ENCODE assay signal across 11 cellular contexts in genomic region chr3:8445861-8446260, GRCh38. TPM values are rescaled to one million over a fixed set of nuclear protein-coding genes. Genes with fewer than 3 reads are reported as not detected.
DNase-seq lines count a peak whose midpoint lies in the region; TF ChIP-seq lines count a peak whose summit lies in the region.
"Had no signal": no experiment of that assay in that cellular context is flagged by ENCODE, and none has a peak within 500 bp of the region (broad histone marks: within the 10 kb centered on the region; RNA-seq: fewer than 3 reads in every experiment).

No MANE protein-coding gene starts in this region.

- no peak overlapping the region for H3K27ac ChIP-seq in RWPE1

- no peaks in the 10 kb centered on the region for H3K36me3 Mint-ChIP-seq in activated T-helper 1 cell treated with anti-CD3 and anti-CD28 coated beads, Interleukin-12 subunit alpha, Interleukin-12 subunit beta, Interleukin-2, Interleukin-4 antibody, amounts not matched to agents 30 ng/mL and 10 ng/mL and 1 ng/mL, durations not matched to agents 14 hours and 24 hours and 36 hours (ENCODE audit: low read depth)
- H3K36me3 Mint-ChIP-seq: activated naive CD8-positive, alpha-beta T cell treated with anti-CD3 and anti-CD28 coated beads, Interleukin-2, amount 10 ng/mL, durations not matched to agents 7 days and 5 days had no signal

- H3K4me3 ChIP-seq in fibroblast of mammary gland (ENCODE audit: control insufficient read depth, low read depth, low read length), result no peak overlapping the region

- peaks cover 1% of the 10 kb centered on the region for H3K27me3 Mint-ChIP-seq in activated T-helper 1 cell treated with anti-CD3 and anti-CD28 coated beads, Interleukin-12 subunit alpha, Interleukin-12 subunit beta, Interleukin-2, Interleukin-4 antibody, amounts not matched to agents 30 ng/mL and 10 ng/mL and 1 ng/mL, durations not matched to agents 14 hours and 24 hours and 36 hours (ENCODE audit: insufficient read depth)

- no peaks in the 10 kb centered on the region for H3K9me3 Mint-ChIP-seq in activated T-helper 1 cell treated with anti-CD3 and anti-CD28 coated beads, Interleukin-12 subunit alpha, Interleukin-12 subunit beta, Interleukin-2, Interleukin-4 antibody, amounts not matched to agents 30 ng/mL and 10 ng/mL and 1 ng/mL, durations not matched to agents 14 hours and 24 hours and 36 hours
- H3K9me3 Mint-ChIP-seq: activated naive CD8-positive, alpha-beta T cell treated with anti-CD3 and anti-CD28 coated beads, Interleukin-2, amount 10 ng/mL, durations not matched to agents 7 days and 5 days had no signal

- in situ Hi-C loops in Caki2 (cut with HindIII; ENCODE audit: low pct_unique_long_range_greater_than_20kb, low sequenced_read_pairs), result no loop called here

- no peak overlapping the region for H3K27ac Mint-ChIP-seq in activated T-helper 1 cell treated with anti-CD3 and anti-CD28 coated beads, Interleukin-12 subunit alpha, Interleukin-12 subunit beta, Interleukin-2, Interleukin-4 antibody, amounts not matched to agents 30 ng/mL and 10 ng/mL and 1 ng/mL, durations not matched to agents 14 hours and 24 hours and 36 hours
- H3K27ac Mint-ChIP-seq: activated naive CD8-positive, alpha-beta T cell treated with anti-CD3 and anti-CD28 coated beads, Interleukin-2, amount 10 ng/mL, durations not matched to agents 7 days and 5 days had no signal

- peak; percentile 40 for DNase-seq in Caki2 (ENCODE audit: low read depth)
- DNase-seq in RWPE1 (ENCODE audit: low spot score), result peak; percentile 13
- DNase-seq in fibroblast of mammary gland (ENCODE audit: low read depth), result peak; percentile 99
- peak; percentile 98 for DNase-seq in pulmonary artery endothelial cell (ENCODE audit: low read depth, low spot score)
- no peak for DNase-seq in activated T-helper 1 cell treated with anti-CD3 and anti-CD28 coated beads, Interleukin-12 subunit alpha, Interleukin-12 subunit beta, Interleukin-2, Interleukin-4 antibody, amounts not matched to agents 30 ng/mL and 10 ng/mL and 1 ng/mL, durations not matched to agents 14 hours and 24 hours and 36 hours (ENCODE audit: low spot score)
- DNase-seq in NCI-H526 treated with DMSO at 0.1 percent for 48 hours (lab: John Stamatoyannopoulos, UW), result no peak
- DNase-seq in T-helper 1 cell, result no peak
- no peak for DNase-seq in iPS-NIHi7 (ENCODE audit: extremely low spot score)
- DNase-seq: activated CD8-positive, alpha-beta memory T cell treated with anti-CD3 and anti-CD28 coated beads for 24 hours; activated naive CD8-positive, alpha-beta T cell treated with anti-CD3 and anti-CD28 coated beads, Interleukin-2, amount 10 ng/mL, durations not matched to agents 7 days and 5 days; NCI-H82 had no signal

- H3K4me3 Mint-ChIP-seq in activated T-helper 1 cell treated with anti-CD3 and anti-CD28 coated beads, Interleukin-12 subunit alpha, Interleukin-12 subunit beta, Interleukin-2, Interleukin-4 antibody, amounts not matched to agents 30 ng/mL and 10 ng/mL and 1 ng/mL, durations not matched to agents 14 hours and 24 hours and 36 hours, result no peak overlapping the region
- H3K4me3 Mint-ChIP-seq: activated naive CD8-positive, alpha-beta T cell treated with anti-CD3 and anti-CD28 coated beads, Interleukin-2, amount 10 ng/mL, durations not matched to agents 7 days and 5 days had no signal

- TF ChIP-seq CTCF in RWPE1 (conservative IDR thresholded peaks at IDR 0.05; ENCODE audit: low read depth), result no peak
- no peak for TF ChIP-seq CTCF in fibroblast of mammary gland (conservative IDR thresholded peaks at IDR 0.05; ENCODE audit: control insufficient read depth, insufficient read depth, low read depth, low read length)

- intact Hi-C loops in activated T-helper 1 cell treated with anti-CD3 and anti-CD28 coated beads, Interleukin-12 subunit alpha, Interleukin-12 subunit beta, Interleukin-2, Interleukin-4 antibody, amounts not matched to agents 30 ng/mL and 10 ng/mL and 1 ng/mL, durations not matched to agents 14 hours and 24 hours and 36 hours (cut with micrococcal nuclease), result no loop called here

- POLR2A ChIA-PET in RWPE1 (lab: Yijun Ruan, JAX; ENCODE audit: low non-redundant PET), result no interaction called here

- CTCF ChIA-PET in RWPE1 (lab: Yijun Ruan, JAX), result interaction anchor here (0.6 kb wide), 1 partner anchor 184 kb away, joined by 3 read pairs; no protein-coding TSS in a partner anchor

- H3K4me1 Mint-ChIP-seq in activated T-helper 1 cell treated with anti-CD3 and anti-CD28 coated beads, Interleukin-12 subunit alpha, Interleukin-12 subunit beta, Interleukin-2, Interleukin-4 antibody, amounts not matched to agents 30 ng/mL and 10 ng/mL and 1 ng/mL, durations not matched to agents 14 hours and 24 hours and 36 hours (ENCODE audit: low read depth), result no peaks in the 10 kb centered on the region
- H3K4me1 Mint-ChIP-seq: activated naive CD8-positive, alpha-beta T cell treated with anti-CD3 and anti-CD28 coated beads, Interleukin-2, amount 10 ng/mL, durations not matched to agents 7 days and 5 days had no signal

RNA-seq across cellular contexts. Expression of gene LMCD1, which starts 55.8 kb away (rescaled TPM):
- 28.6 and 50.1 TPM in 2 replicates for total RNA-seq in Caki2 (2014; rRNA removed; shearing (Covaris generic); ENCODE audit: low replicate concordance)
- 4.5 and 14.0 TPM in 2 replicates for total RNA-seq in pulmonary artery endothelial cell
- total RNA-seq in activated T-helper 1 cell treated with anti-CD3 and anti-CD28 coated beads, Interleukin-12 subunit alpha, Interleukin-12 subunit beta, Interleukin-2, Interleukin-4 antibody, amounts not matched to agents 30 ng/mL and 10 ng/mL and 1 ng/mL, durations not matched to agents 14 hours and 24 hours and 36 hours, result 0.52 and 0.83 TPM in 2 replicates

Comparison
In these comparisons a context has a peak if more than half of its experiments do, and no peak if none do; other contexts are left out.
1. DNase-seq: peak in Caki2 (single experiment), RWPE1 (single experiment), fibroblast of mammary gland (single experiment) and pulmonary artery endothelial cell (single experiment); none in activated T-helper 1 cell treated with anti-CD3 and anti-CD28 coated beads, Interleukin-12 subunit alpha, Interleukin-12 subunit beta, Interleukin-2, Interleukin-4 antibody, amounts not matched to agents 30 ng/mL and 10 ng/mL and 1 ng/mL, durations not matched to agents 14 hours and 24 hours and 36 hours (single experiment), NCI-H526 treated with DMSO at 0.1 percent for 48 hours (single experiment), T-helper 1 cell (0 of 5) and iPS-NIHi7 (single experiment).